ENCODE assay signal across 31 cellular contexts in the genomic region with DNA sequence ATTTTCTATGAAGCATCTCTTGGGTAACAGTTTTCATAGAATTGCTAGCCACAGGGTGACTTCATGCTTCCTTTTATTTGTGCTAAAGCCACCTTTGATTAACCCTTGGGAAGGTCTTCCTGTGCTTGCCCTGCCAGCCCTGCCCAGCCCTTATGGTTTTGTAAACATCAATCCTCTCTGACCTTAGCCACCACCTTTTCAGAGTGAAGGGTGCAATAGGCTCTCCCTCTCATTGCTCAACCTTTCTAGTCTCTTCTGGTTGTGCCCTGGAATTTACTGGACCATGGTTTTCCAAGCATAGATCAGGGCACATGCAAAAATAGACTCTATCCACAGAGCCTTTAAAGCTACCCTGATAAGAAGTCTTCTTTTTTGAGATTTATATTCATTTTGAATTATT.
"Had no signal": no experiment of that assay in that cellular context is flagged by ENCODE, and none has a peak within 500 bp of the region (broad histone marks: within the 10 kb centered on the region; RNA-seq: fewer than 3 reads in every experiment).

No MANE protein-coding gene starts in this region.

- H3K9ac ChIP-seq: KMS-11 had no signal

- DNase-seq: activated CD4-positive, alpha-beta memory T cell treated with anti-CD3 and anti-CD28 coated beads, Interleukin-2, amount 10 ng/mL, durations not matched to agents 7 days and 5 days; activated CD4-positive, alpha-beta T cell treated with anti-CD3 and anti-CD28 coated beads for 1 hour; activated CD4-positive, alpha-beta T cell treated with anti-CD3 and anti-CD28 coated beads for 48 hours; activated CD4-positive, CD25-positive, alpha-beta regulatory T cell; activated CD8-positive, alpha-beta memory T cell treated with anti-CD3 and anti-CD28 coated beads for 24 hours; activated CD8-positive, alpha-beta memory T cell treated with anti-CD3 and anti-CD28 coated beads, Interleukin-2, amount 10 ng/mL, durations not matched to agents 7 days and 5 days; activated CD8-positive, alpha-beta memory T cell treated with anti-CD3 and anti-CD28 coated beads, Interleukin-2, amount 50 U/mL, for 48 hours; activated effector memory CD4-positive, alpha-beta T cell treated with anti-CD3 and anti-CD28 coated beads, Interleukin-2, amount 50 U/mL, for 16 hours; activated naive CD4-positive, alpha-beta T cell; activated naive CD4-positive, alpha-beta T cell treated with anti-CD3 and anti-CD28 coated beads, Interleukin-2, amount 50 U/mL, for 16 hours; activated T-cell treated with anti-CD3 and anti-CD28 coated beads, Interleukin-2, amount 50 U/mL, for 48 hours; adrenal gland; caudate nucleus; cerebellar nuclear complex; NCI-H1092 treated with DMSO at 0.1 percent for 48 hours; NCI-H1417; NCI-H146; NCI-H187; NCI-H2029 treated with DMSO at 0.1 percent for 48 hours; NCI-H2107; NCI-H2171; NCI-H510A; SHP77; SJCRH30; T1000; WERI-Rb-1 had no signal

- ATAC-seq: activated CD8-positive, alpha-beta memory T cell treated with anti-CD3 and anti-CD28 coated beads, Interleukin-2, amount 10 ng/mL, durations not matched to agents 7 days and 5 days; activated T-helper 17 cell treated with anti-CD3 and anti-CD28 coated beads, Interleukin-2, amount 50 U/mL, for 72 hours; Panc1 had no signal

- H3K4me2 ChIP-seq: KMS-11 had no signal

- H3K36me3 ChIP-seq: adrenal gland, SJCRH30, WERI-Rb-1 had no signal

- H3K9me3 ChIP-seq: adrenal gland, SJCRH30 had no signal

- H3K4me3 ChIP-seq: adrenal gland, SJCRH30, SK-N-MC had no signal

- H3K27me3 ChIP-seq: adrenal gland, SJCRH30 had no signal

- H3K4me1 ChIP-seq: adrenal gland, SJCRH30 had no signal

- FAIRE-seq: bronchial epithelial cell had no signal

- H3K27ac ChIP-seq: adrenal gland, KMS-11, SJCRH30, SK-N-MC, WERI-Rb-1 had no signal
